Comparison of ENCODE assay signal across 1 cellular context in the genomic region with DNA sequence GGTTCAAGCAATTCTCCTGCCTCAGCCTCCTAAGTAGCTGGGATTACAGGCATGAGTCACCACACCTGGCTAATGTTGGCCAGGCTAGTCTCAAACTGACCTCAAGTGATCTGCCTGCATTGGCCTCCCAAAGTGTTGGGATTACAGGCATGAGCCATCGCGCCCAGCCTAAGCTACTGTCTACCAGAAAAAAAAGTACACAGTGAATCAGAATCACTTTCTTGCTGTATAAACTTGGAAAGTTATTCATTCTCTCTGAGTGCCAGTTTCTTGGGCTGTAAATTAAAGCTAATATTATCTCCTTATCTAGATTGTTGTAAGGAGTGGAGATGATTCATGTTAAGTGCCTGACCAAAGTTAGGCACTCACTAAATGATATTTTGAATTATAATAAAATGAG.
TF ChIP-seq lines count a peak whose summit lies in the region.

No MANE protein-coding gene starts in this region.

TF ChIP-seq in A549, 52 proteins besides CTCF, POLR2A, EP300 and RAD21 (continued from another document):
- TF ChIP-seq, protein P1, sequence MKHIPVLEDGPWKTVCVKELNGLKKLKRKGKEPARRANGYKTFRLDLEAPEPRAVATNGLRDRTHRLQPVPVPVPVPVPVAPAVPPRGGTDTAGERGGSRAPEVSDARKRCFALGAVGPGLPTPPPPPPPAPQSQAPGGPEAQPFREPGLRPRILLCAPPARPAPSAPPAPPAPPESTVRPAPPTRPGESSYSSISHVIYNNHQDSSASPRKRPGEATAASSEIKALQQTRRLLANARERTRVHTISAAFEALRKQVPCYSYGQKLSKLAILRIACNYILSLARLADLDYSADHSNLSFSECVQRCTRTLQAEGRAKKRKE (CRISPR knock-in tag; IDR thresholded peaks at IDR 0.05; ENCODE audit: low read depth) = no peak
- TF ChIP-seq SMC3 (IDR thresholded peaks at IDR 0.05) (no peak), POLR2AphosphoS2 (conservative IDR thresholded peaks at IDR 0.05; ENCODE audit: low read length) (no peak)
